In genomic region chr9:87792831-87793288, GRCh38 we compare ENCODE assay signal across 9 cellular contexts.
DNase-seq lines count a peak whose midpoint lies in the region; FAIRE-seq and TF ChIP-seq lines count a peak whose summit lies in the region.
"Had no signal": no experiment of that assay in that cellular context is flagged by ENCODE, and none has a peak within 500 bp of the region (broad histone marks: within the 10 kb centered on the region; RNA-seq: fewer than 3 reads in every experiment).

No MANE protein-coding gene starts in this region.

- WGBS in hepatocyte (ENCODE audit: low lambda C conversion rate, missing lambda C conversion rate): 79% methylated on average over 6 of the region's 6 CpGs

- H3K9me3 Mint-ChIP-seq in HFFc6: no peaks in the 10 kb centered on the region

- peaks cover 9% of the 10 kb centered on the region for H3K4me1 ChIP-seq in hepatocyte (ENCODE audit: insufficient read depth)

- H3K27me3 Mint-ChIP-seq in HFFc6 (ENCODE audit: insufficient read depth): peaks cover 5% of the 10 kb centered on the region; the same call in 1 of the 2 replicates

- peak overlapping the region; percentile 22 for H3K4me2 ChIP-seq in hepatocyte

- no peaks in the 10 kb centered on the region for H3K36me3 Mint-ChIP-seq in HFFc6 (ENCODE audit: low read depth)

- TF ChIP-seq CTCF in HFFc6 (IDR thresholded peaks at IDR 0.05): peak; percentile 61
- no peak for TF ChIP-seq CTCF in hepatocyte (IDR thresholded peaks at IDR 0.05; ENCODE audit: poor library complexity)

- H3K27ac Mint-ChIP-seq in HFFc6: peak overlapping the region; percentile 86

- no peaks in the 10 kb centered on the region for H3K79me2 ChIP-seq in hepatocyte

- H3K36me3 ChIP-seq in hepatocyte (replicated peaks; ENCODE audit: insufficient read depth, low read depth): no peaks in the 10 kb centered on the region

- H3K9me3 ChIP-seq in hepatocyte (ENCODE audit: low read depth): no peaks in the 10 kb centered on the region

- no peaks in the 10 kb centered on the region for H3K9me2 ChIP-seq in hepatocyte (replicated peaks; ENCODE audit: insufficient read depth)

- H4K20me1 ChIP-seq in hepatocyte (ENCODE audit: insufficient read depth, poor library complexity, severe bottlenecking): no peaks in the 10 kb centered on the region

- H3K4me1 Mint-ChIP-seq in HFFc6 (ENCODE audit: low read depth): peaks cover 36% of the 10 kb centered on the region

- no peak for TF ChIP-seq POLR2A in GM12892 (IDR thresholded peaks at IDR 0.05; ENCODE audit: low read depth, low read length)

- no peak overlapping the region for H3K4me3 ChIP-seq in hepatocyte

- H3K27me3 ChIP-seq in hepatocyte: no peaks in the 10 kb centered on the region

- H3K4me3 Mint-ChIP-seq in HFFc6: peak overlapping the region; percentile 69

- peak overlapping the region; percentile 84 for H3K27ac ChIP-seq in hepatocyte

- no peak overlapping the region for H2AFZ ChIP-seq in hepatocyte

- DNase-seq in GM12892 (ENCODE audit: insufficient read length) (peak; percentile 23), HFFc6 (peak; percentile 84), NCI-H226 (peak; percentile 86), hepatocyte (ENCODE audit: low spot score) (peak; percentile 71), T-helper 9 cell (no peak), mesenteric fat pad (ENCODE audit: low spot score) (no peak)
- DNase-seq in activated T-helper 9 cell treated with anti-CD3 and anti-CD28 coated beads, Interleukin-2, amount 50 U/mL, for 16 hours (ENCODE audit: low read depth): peak; percentile 29
- DNase-seq in stimulated activated CD4-positive, alpha-beta T cell treated with anti-CD3 and anti-CD28 coated beads, TNF-alpha, amount 100 ng/mL, for 48 hours (ENCODE audit: low read depth in 3 of 3): peak; percentile 27 to 55 (median 27)

- peak; percentile 85 for FAIRE-seq in GM12892 (lab: Jason Lieb, UNC)
- FAIRE-seq: TTC549 had no signal

Comparison
In these comparisons a context has a peak if more than half of its experiments do, and no peak if none do; other contexts are left out.
1. DNase-seq: peak in GM12892 (single experiment), HFFc6 (single experiment), NCI-H226 (single experiment), activated T-helper 9 cell treated with anti-CD3 and anti-CD28 coated beads, Interleukin-2, amount 50 U/mL, for 16 hours (single experiment), hepatocyte (single experiment) and stimulated activated CD4-positive, alpha-beta T cell treated with anti-CD3 and anti-CD28 coated beads, TNF-alpha, amount 100 ng/mL, for 48 hours (3 of 3); none in T-helper 9 cell (single experiment) and mesenteric fat pad (single experiment).